ENCODE assay signal across 22 cellular contexts in the genomic region with DNA sequence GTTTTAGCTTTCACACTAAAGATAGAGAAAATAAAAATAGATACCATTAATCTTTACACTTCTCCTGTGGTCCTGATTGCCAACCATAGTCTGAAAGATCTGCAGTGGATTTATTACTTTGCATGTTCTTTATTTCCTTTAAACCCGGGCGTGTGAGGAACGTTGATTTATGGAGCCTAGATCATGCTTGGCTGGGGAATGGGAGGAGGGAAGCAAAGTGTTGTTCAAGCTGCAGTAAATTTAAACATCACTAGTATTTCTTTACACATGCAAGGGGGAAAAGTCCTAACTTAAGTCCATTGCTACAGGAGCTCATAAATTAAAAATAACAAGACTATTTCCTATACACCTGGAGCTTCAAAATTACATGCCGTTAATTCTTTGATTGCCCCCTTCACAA.
"Had no signal": no experiment of that assay in that cellular context is flagged by ENCODE, and none has a peak within 500 bp of the region (broad histone marks: within the 10 kb centered on the region; RNA-seq: fewer than 3 reads in every experiment).

No MANE protein-coding gene starts in this region.

- H3K36me3 ChIP-seq: esophagus muscularis mucosa, gastroesophageal sphincter, heart left ventricle, left lung, lower lobe of right lung had no signal

- H3K4me3 ChIP-seq: coronary artery, dorsolateral prefrontal cortex, esophagus muscularis mucosa, gastroesophageal sphincter, heart left ventricle, hepatocyte, left lung, lower lobe of right lung, mucosa of descending colon had no signal

- H3K4me1 ChIP-seq: esophagus muscularis mucosa, foreskin keratinocyte, gastroesophageal sphincter, left lung, lower lobe of right lung had no signal

- H3K36me3 Mint-ChIP-seq: immature natural killer cell had no signal

- H3K4me3 Mint-ChIP-seq: immature natural killer cell, mesothelial cell of epicardium had no signal

- H3K27ac Mint-ChIP-seq: immature natural killer cell, mesothelial cell of epicardium had no signal

- H3K27me3 ChIP-seq: foreskin keratinocyte, hepatocyte had no signal

- ATAC-seq: foreskin keratinocyte, gastroesophageal sphincter, heart left ventricle, left colon, left lung, left ventricle myocardium superior, lower lobe of right lung, mucosa of descending colon had no signal

- DNase-seq: dermis blood vessel endothelial cell; dorsolateral prefrontal cortex; effector CD4-positive, alpha-beta T cell; effector memory CD4-positive, alpha-beta T cell; foreskin keratinocyte; heart left ventricle; hypothalamus; immature natural killer cell; islet precursor cell; kidney; kidney glomerular epithelial cell; left colon; left lung; left ventricle myocardium superior; lower lobe of right lung; mesenchymal stem cell; mucosa of descending colon had no signal

- H3K9me3 ChIP-seq: esophagus muscularis mucosa, gastroesophageal sphincter, heart left ventricle, left lung, lower lobe of right lung, mucosa of descending colon had no signal
